ENCODE assay signal across 1 cellular context in the genomic region with DNA sequence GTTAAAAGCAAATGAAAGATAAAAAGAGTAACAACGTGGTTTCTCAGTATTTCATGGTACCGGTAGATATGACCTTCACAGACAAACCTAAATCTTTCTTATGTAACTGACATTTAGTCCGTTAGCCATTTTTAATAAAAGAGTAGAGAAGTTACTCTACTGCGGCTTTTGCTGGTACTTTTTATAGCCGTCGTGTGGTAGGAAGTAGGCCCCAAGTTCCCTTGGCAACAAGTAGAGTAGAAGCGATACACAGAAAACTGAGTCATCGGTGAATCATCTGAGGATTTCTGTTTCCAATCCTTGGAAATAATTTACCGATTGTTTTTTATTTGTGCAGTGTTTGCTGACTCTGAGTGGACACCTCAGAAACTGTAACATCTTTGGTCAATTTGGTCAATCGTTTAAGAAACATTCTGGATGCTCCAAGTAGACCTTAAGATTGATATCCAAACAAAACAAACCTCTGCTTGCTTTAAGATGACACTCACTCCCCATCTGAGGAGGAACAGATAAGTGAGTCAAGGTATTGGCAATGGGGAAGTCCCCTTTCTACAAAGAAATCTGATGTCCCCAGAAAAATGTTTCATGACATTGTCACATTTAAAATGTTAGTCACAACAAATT.
TF ChIP-seq lines count a peak whose summit lies in the region.

No MANE protein-coding gene starts in this region.

TF ChIP-seq in A549, 52 proteins besides CTCF, POLR2A, EP300 and RAD21 (continued from another document):
- TF ChIP-seq KDM1A (IDR thresholded peaks at IDR 0.05; ENCODE audit: low read depth) (no peak), JUN (IDR thresholded peaks at IDR 0.05) (peak in 1 of 2 experiments; percentile 70; a peak in 3 of 5 replicates), CHD2 (IDR thresholded peaks at IDR 0.05; ENCODE audit: low read length, partially characterized antibody) (no peak), PBX3 (IDR thresholded peaks at IDR 0.05) (no peak), HOXB13 (CRISPR knock-in tag; IDR thresholded peaks at IDR 0.05; ENCODE audit: low read depth) (no peak), BCL3 (IDR thresholded peaks at IDR 0.05) (peak; percentile 55; the same call in 1 of the 3 replicates), HOXB5 (CRISPR knock-in tag; IDR thresholded peaks at IDR 0.05) (no peak), TP53 (CRISPR knock-in tag; IDR thresholded peaks at IDR 0.05) (no peak), JUNB (IDR thresholded peaks at IDR 0.05) (peak; percentile 95), CEBPB (IDR thresholded peaks at IDR 0.05) (peak in 1 of 2 experiments; percentile 66; a peak in 2 of 4 replicates), NR3C1 (IDR thresholded peaks at IDR 0.05) (no peak), FOSB (CRISPR knock-in tag; IDR thresholded peaks at IDR 0.05) (no peak), CBX8 (IDR thresholded peaks at IDR 0.05) (no peak), ZSCAN20 (CRISPR knock-in tag; IDR thresholded peaks at IDR 0.05) (peak; percentile 47; the same call in 1 of the 2 replicates), RCOR1 (IDR thresholded peaks at IDR 0.05; ENCODE audit: low read depth, low read length) (no peak), FOSL2 (IDR thresholded peaks at IDR 0.05) (peak; percentile 96), FOSL2 (CRISPR knock-in tag; IDR thresholded peaks at IDR 0.05) (peak; percentile 99), PHF8 (IDR thresholded peaks at IDR 0.05; ENCODE audit: borderline replicate concordance, low read depth) (no peak), ZC3H11A (IDR thresholded peaks at IDR 0.05) (no peak), EHMT2 (IDR thresholded peaks at IDR 0.05; ENCODE audit: low read depth) (no peak)
- TF ChIP-seq, protein P1, sequence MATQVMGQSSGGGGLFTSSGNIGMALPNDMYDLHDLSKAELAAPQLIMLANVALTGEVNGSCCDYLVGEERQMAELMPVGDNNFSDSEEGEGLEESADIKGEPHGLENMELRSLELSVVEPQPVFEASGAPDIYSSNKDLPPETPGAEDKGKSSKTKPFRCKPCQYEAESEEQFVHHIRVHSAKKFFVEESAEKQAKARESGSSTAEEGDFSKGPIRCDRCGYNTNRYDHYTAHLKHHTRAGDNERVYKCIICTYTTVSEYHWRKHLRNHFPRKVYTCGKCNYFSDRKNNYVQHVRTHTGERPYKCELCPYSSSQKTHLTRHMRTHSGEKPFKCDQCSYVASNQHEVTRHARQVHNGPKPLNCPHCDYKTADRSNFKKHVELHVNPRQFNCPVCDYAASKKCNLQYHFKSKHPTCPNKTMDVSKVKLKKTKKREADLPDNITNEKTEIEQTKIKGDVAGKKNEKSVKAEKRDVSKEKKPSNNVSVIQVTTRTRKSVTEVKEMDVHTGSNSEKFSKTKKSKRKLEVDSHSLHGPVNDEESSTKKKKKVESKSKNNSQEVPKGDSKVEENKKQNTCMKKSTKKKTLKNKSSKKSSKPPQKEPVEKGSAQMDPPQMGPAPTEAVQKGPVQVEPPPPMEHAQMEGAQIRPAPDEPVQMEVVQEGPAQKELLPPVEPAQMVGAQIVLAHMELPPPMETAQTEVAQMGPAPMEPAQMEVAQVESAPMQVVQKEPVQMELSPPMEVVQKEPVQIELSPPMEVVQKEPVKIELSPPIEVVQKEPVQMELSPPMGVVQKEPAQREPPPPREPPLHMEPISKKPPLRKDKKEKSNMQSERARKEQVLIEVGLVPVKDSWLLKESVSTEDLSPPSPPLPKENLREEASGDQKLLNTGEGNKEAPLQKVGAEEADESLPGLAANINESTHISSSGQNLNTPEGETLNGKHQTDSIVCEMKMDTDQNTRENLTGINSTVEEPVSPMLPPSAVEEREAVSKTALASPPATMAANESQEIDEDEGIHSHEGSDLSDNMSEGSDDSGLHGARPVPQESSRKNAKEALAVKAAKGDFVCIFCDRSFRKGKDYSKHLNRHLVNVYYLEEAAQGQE (IDR thresholded peaks at IDR 0.05) = no peak
- TF ChIP-seq, protein P2, sequence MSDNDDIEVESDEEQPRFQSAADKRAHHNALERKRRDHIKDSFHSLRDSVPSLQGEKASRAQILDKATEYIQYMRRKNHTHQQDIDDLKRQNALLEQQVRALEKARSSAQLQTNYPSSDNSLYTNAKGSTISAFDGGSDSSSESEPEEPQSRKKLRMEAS (IDR thresholded peaks at IDR 0.05) = peak; percentile 77
TF ChIP-seq in A549: peak in this region for 9.
